25 cellular contexts compared by ENCODE assay signal in genomic region chr12:131253376-131254026, GRCh38.
DNase-seq lines count a peak whose midpoint lies in the region; ATAC-seq, FAIRE-seq and TF ChIP-seq lines count a peak whose summit lies in the region.
"Had no signal": no experiment of that assay in that cellular context is flagged by ENCODE, and none has a peak within 500 bp of the region (broad histone marks: within the 10 kb centered on the region; RNA-seq: fewer than 3 reads in every experiment).

No MANE protein-coding gene starts in this region.

- TF ChIP-seq CTCF in A549 (IDR thresholded peaks at IDR 0.05): no peak
- TF ChIP-seq CTCF in K562 (IDR thresholded peaks at IDR 0.05 in 2 of 3, conservative IDR thresholded peaks at IDR 0.05 in 1 of 3; ENCODE audit: insufficient read depth in 2 of 3, low read depth in 1 of 3, low read length in 3 of 3): no peak
- no peak for TF ChIP-seq CTCF in glutamatergic neuron (IDR thresholded peaks at IDR 0.05; ENCODE audit: partially characterized antibody, unreplicated experiment)

- intact Hi-C loops in K562 (cut with micrococcal nuclease): no loop called here

- H3K9me3 Mint-ChIP-seq in glutamatergic neuron (ENCODE audit: unreplicated experiment): peaks cover 12% of the 10 kb centered on the region
- H3K9me3 Mint-ChIP-seq: CD4-positive, CD25-positive, alpha-beta regulatory T cell had no signal

- H3K9me3 ChIP-seq in A549 (0 out of 3 replicates have a peak, but pooled peaks cover 5% of the 10 kb centered on the region), K562 (replicated peaks; ENCODE audit: control insufficient read depth, insufficient read depth, low read depth, low read length) (no peaks in the 10 kb centered on the region)
- H3K9me3 ChIP-seq: BE2C had no signal

- CTCF ChIA-PET in A549 (lab: Yijun Ruan, JAX): no interaction called here
- CTCF ChIA-PET in K562 (lab: Yijun Ruan, JAX; ENCODE audit: low intra/inter-chr PET ratio): no interaction called here

- DNase-seq in A549 (ENCODE audit: low read depth in 1 of 2, low spot score in 1 of 2) (no peak), KBM-7 (peak; percentile 18), K562 (ENCODE audit: extremely low read depth in 1 of 4, low spot score in 3 of 4) (no peak), glutamatergic neuron (no peak), GM12891 (ENCODE audit: insufficient read length, low spot score) (no peak)
- DNase-seq in stimulated activated CD4-positive, alpha-beta T cell treated with anti-CD3 and anti-CD28 coated beads, Interleukin-15, amount 100 ng/mL, for 24 hours: no peak
- DNase-seq: ACHN; BE2C; C1 segment of cervical spinal cord; CD4-positive, alpha-beta memory T cell; CD4-positive, CD25-positive, alpha-beta regulatory T cell; COR-L47; DMS 273 treated with DMSO at 0.1 percent for 48 hours; DMS153; DMS53; DMS79; DND-41; EL; GDM1 had no signal

- no peak for TF ChIP-seq RAD21 in A549 (conservative IDR thresholded peaks at IDR 0.05 in 1 of 2, IDR thresholded peaks at IDR 0.05 in 1 of 2)
- no peak for TF ChIP-seq RAD21 in K562 (CRISPR knock-in tag; conservative IDR thresholded peaks at IDR 0.05 in 1 of 2, IDR thresholded peaks at IDR 0.05 in 1 of 2)

- no TSS peak for BruUV-seq in K562 (replicated peaks; lab: Mats Ljungman, UMichigan)

- FAIRE-seq in A549 (lab: Jason Lieb, UNC) (no peak), K562 (lab: Jason Lieb, UNC) (no peak), GM12891 (lab: Jason Lieb, UNC) (no peak)
- FAIRE-seq: GM12878 had no signal

- H2AFZ ChIP-seq in K562 (ENCODE audit: low read depth, low read length): no peak overlapping the region

- no peak for ATAC-seq in A549
- ATAC-seq in K562: no peak
- ATAC-seq in HG02981 (IDR thresholded peaks at IDR 0.05; ENCODE audit: unreplicated experiment): no peak
- ATAC-seq: GM12878 had no signal

- no peak overlapping the region for H3K4me3 ChIP-seq in A549
- no peak overlapping the region for H3K4me3 ChIP-seq in K562
- H3K4me3 ChIP-seq: BLaER1, GM12878 had no signal

- H3K27ac ChIP-seq in A549 (peak overlapping the region in 1 of 2 experiments; percentile 45; a peak in 3 of 6 replicates), K562 (ENCODE audit: extremely low read depth, low read depth, low read length) (no peak overlapping the region)
- H3K27ac ChIP-seq: 22Rv1, BLaER1 had no signal

- in situ Hi-C loops in KBM-7 (cut with MboI; ENCODE audit: low pct_unique_long_range_greater_than_20kb, low sequenced_read_pairs) (no loop called here), K562 (cut with MboI) (no loop called here)

- no peaks in the 10 kb centered on the region for H3K79me2 ChIP-seq in K562 (ENCODE audit: control insufficient read depth, insufficient read depth, low read length)

- H4K20me1 ChIP-seq in K562 (replicated peaks; ENCODE audit: control insufficient read depth, insufficient read depth, low read length): no peaks in the 10 kb centered on the region
- H4K20me1 ChIP-seq: BLaER1 had no signal

- TF ChIP-seq EP300 in A549 (IDR thresholded peaks at IDR 0.05): no peak
- no peak for TF ChIP-seq EP300 in K562 (IDR thresholded peaks at IDR 0.05; ENCODE audit: low read length)

- peaks cover 4% of the 10 kb centered on the region for H3K4me1 Mint-ChIP-seq in glutamatergic neuron (ENCODE audit: low read depth, unreplicated experiment)
- H3K4me1 Mint-ChIP-seq: CD4-positive, alpha-beta memory T cell; CD4-positive, CD25-positive, alpha-beta regulatory T cell; CD8-positive, alpha-beta memory T cell had no signal

- peak overlapping the region; percentile 29 for H3K27ac Mint-ChIP-seq in glutamatergic neuron (ENCODE audit: unreplicated experiment)
- H3K27ac Mint-ChIP-seq: CD14-positive monocyte; CD4-positive, alpha-beta memory T cell; CD4-positive, CD25-positive, alpha-beta regulatory T cell; CD8-positive, alpha-beta memory T cell had no signal

- POLR2A ChIA-PET in A549 (lab: Yijun Ruan, JAX): no interaction called here
- POLR2A ChIA-PET in K562 (lab: Yijun Ruan, JAX): no interaction called here

- peaks cover 11% of the 10 kb centered on the region for H3K27me3 Mint-ChIP-seq in glutamatergic neuron (ENCODE audit: unreplicated experiment)
- H3K27me3 Mint-ChIP-seq: CD4-positive, CD25-positive, alpha-beta regulatory T cell had no signal

- H3K27me3 ChIP-seq in K562 (ENCODE audit: control insufficient read depth in 2 of 2, insufficient read depth in 2 of 2, low read length in 2 of 2): peaks cover 0 to 17% of the 10 kb centered on the region in 2 experiments; a peak in 2 of 5 replicates
- H3K27me3 ChIP-seq: BE2C, BLaER1 had no signal

- H3K9me1 ChIP-seq in K562 (ENCODE audit: control insufficient read depth, insufficient read depth, low read length): no peaks in the 10 kb centered on the region

- H3K4me3 Mint-ChIP-seq in glutamatergic neuron (ENCODE audit: unreplicated experiment): no peak overlapping the region
- H3K4me3 Mint-ChIP-seq: CD14-positive monocyte; CD4-positive, alpha-beta memory T cell; CD4-positive, CD25-positive, alpha-beta regulatory T cell; CD8-positive, alpha-beta memory T cell had no signal

- H3K4me2 ChIP-seq in A549: no peak overlapping the region
- no peak overlapping the region for H3K4me2 ChIP-seq in K562 (ENCODE audit: insufficient read depth, low read length)
- H3K4me2 ChIP-seq: BLaER1 had no signal

- H3K36me3 ChIP-seq in K562 (ENCODE audit: control insufficient read depth, insufficient read depth, low read length): no peaks in the 10 kb centered on the region
- H3K36me3 ChIP-seq: BE2C, BLaER1 had no signal

- peaks cover 6% of the 10 kb centered on the region for H3K36me3 Mint-ChIP-seq in glutamatergic neuron (ENCODE audit: unreplicated experiment)
- H3K36me3 Mint-ChIP-seq: CD14-positive monocyte; CD4-positive, alpha-beta memory T cell; CD4-positive, CD25-positive, alpha-beta regulatory T cell; CD8-positive, alpha-beta memory T cell had no signal

- H3K4me1 ChIP-seq in A549 (peaks cover 44% of the 10 kb centered on the region), K562 (replicated peaks in 1 of 2; ENCODE audit: control insufficient read depth in 2 of 2, insufficient read depth in 2 of 2, low read length in 2 of 2) (peaks cover 0 to 7% of the 10 kb centered on the region in 2 experiments; a peak in 2 of 5 replicates)
- H3K4me1 ChIP-seq: BE2C, BLaER1 had no signal

- WGBS in A549 (ENCODE audit: missing lambda C conversion rate): 86% methylated on average over 6 of the region's 6 CpGs
- 29% methylated on average over 6 of the region's 6 CpGs for WGBS in K562 (ENCODE audit: insufficient coverage, low coverage, missing lambda C conversion rate)

- no peak for TF ChIP-seq POLR2A in A549 (IDR thresholded peaks at IDR 0.05; ENCODE audit: low read length)
- no peak for TF ChIP-seq POLR2A in K562 (conservative IDR thresholded peaks at IDR 0.05)
- no peak for TF ChIP-seq POLR2A in GM12891 (IDR thresholded peaks at IDR 0.05; ENCODE audit: low read depth, low read length)

- no peak overlapping the region for H3K9ac ChIP-seq in K562 (ENCODE audit: insufficient read depth in 1 of 2, low read depth in 2 of 2, low read length in 2 of 2)
- H3K9ac ChIP-seq: BLaER1 had no signal

TF ChIP-seq in A549, 52 proteins besides CTCF, POLR2A, EP300 and RAD21:
- TF ChIP-seq ZFP36 (IDR thresholded peaks at IDR 0.05; ENCODE audit: borderline replicate concordance, partially characterized antibody) (peak; percentile 54), CBX8 (IDR thresholded peaks at IDR 0.05) (no peak)

TF ChIP-seq in K562, 482 proteins besides CTCF, POLR2A, EP300 and RAD21 (continues in another document):
- no peak for TF ChIP-seq SUPT5H (IDR thresholded peaks at IDR 0.05)
- no peak for TF ChIP-seq RBM22 (IDR thresholded peaks at IDR 0.05; ENCODE audit: low read depth, low read length, poor library complexity, severe bottlenecking)
- no peak for TF ChIP-seq E2F4 (CRISPR knock-in tag; IDR thresholded peaks at IDR 0.05; ENCODE audit: low read depth)
- TF ChIP-seq ELF4 (CRISPR knock-in tag; IDR thresholded peaks at IDR 0.05): no peak
- no peak for TF ChIP-seq HOXB6 (CRISPR knock-in tag; IDR thresholded peaks at IDR 0.05; ENCODE audit: borderline replicate concordance)
- TF ChIP-seq ZNF431 (CRISPR knock-in tag; IDR thresholded peaks at IDR 0.05): peak; percentile 96
- no peak for TF ChIP-seq HSF4 (CRISPR knock-in tag; IDR thresholded peaks at IDR 0.05; ENCODE audit: borderline replicate concordance)
- no peak for TF ChIP-seq KAT7 (CRISPR knock-in tag; IDR thresholded peaks at IDR 0.05; ENCODE audit: borderline replicate concordance)
- TF ChIP-seq ZNF239 (CRISPR knock-in tag; IDR thresholded peaks at IDR 0.05): no peak

TF ChIP-seq in GM12891, 5 proteins besides CTCF, POLR2A, EP300 and RAD21:
- no peak for TF ChIP-seq TAF1 (IDR thresholded peaks at IDR 0.05; ENCODE audit: low read depth, low read length)
- no peak for TF ChIP-seq POLR2AphosphoS5 (IDR thresholded peaks at IDR 0.05; ENCODE audit: low read depth, low read length)
- TF ChIP-seq POU2F2 (IDR thresholded peaks at IDR 0.05; ENCODE audit: low read depth, low read length): no peak
- no peak for TF ChIP-seq PAX5 (IDR thresholded peaks at IDR 0.05; ENCODE audit: insufficient read depth, low read length, severe bottlenecking)

Comparison
In these comparisons a context has a peak if more than half of its experiments do, and no peak if none do; other contexts are left out.
1. Of the 35 proteins assayed by ChIP-seq in both K562 and A549: peak only in K562: HDAC2 and KDM1A; only in A549: none; in both: ZFP36; in neither: 31; mixed calls (peak in some experiments, not most) for 1.